Comparison of ENCODE assay signal across 21 cellular contexts in genomic region chr7:13749026-13749425, GRCh38.
DNase-seq lines count a peak whose midpoint lies in the region; ATAC-seq and TF ChIP-seq lines count a peak whose summit lies in the region.
"Had no signal": no experiment of that assay in that cellular context is flagged by ENCODE, and none has a peak within 500 bp of the region (broad histone marks: within the 10 kb centered on the region; RNA-seq: fewer than 3 reads in every experiment).

No MANE protein-coding gene starts in this region.

- no peak overlapping the region for H3K4me3 ChIP-seq in suprapubic skin

- no peaks in the 10 kb centered on the region for H3K9me3 ChIP-seq in suprapubic skin

- TF ChIP-seq POLR2A in suprapubic skin (IDR thresholded peaks at IDR 0.05), result no peak

- TF ChIP-seq CTCF in suprapubic skin (IDR thresholded peaks at IDR 0.05) (no peak), CD14-positive monocyte (IDR thresholded peaks at IDR 0.05) (no peak)

- H3K27ac Mint-ChIP-seq in CD14-positive monocyte, result no peak overlapping the region
- H3K27ac Mint-ChIP-seq: activated naive CD4-positive, alpha-beta T cell treated with anti-CD3 and anti-CD28 coated beads for 36 hours; activated T-cell treated with anti-CD3 and anti-CD28 coated beads, Interleukin-2, amount 50 U/mL, for 72 hours; CD4-positive, alpha-beta T cell had no signal

- H3K4me1 Mint-ChIP-seq in CD14-positive monocyte, result no peaks in the 10 kb centered on the region

- H3K4me3 Mint-ChIP-seq in CD14-positive monocyte, result no peak overlapping the region
- H3K4me3 Mint-ChIP-seq: activated naive CD4-positive, alpha-beta T cell treated with anti-CD3 and anti-CD28 coated beads for 36 hours; activated T-cell treated with anti-CD3 and anti-CD28 coated beads, Interleukin-2, amount 50 U/mL, for 72 hours; CD4-positive, alpha-beta T cell had no signal

- H3K4me1 ChIP-seq in suprapubic skin, result no peaks in the 10 kb centered on the region

- DNase-seq in NCI-H1417 (lab: John Stamatoyannopoulos, UW) (peak in 2 of 3 experiments; percentile 46 to 72), NCI-H1417 treated with DMSO at 0.1 percent for 48 hours (lab: John Stamatoyannopoulos, UW) (no peak), NCI-H748 treated with DMSO at 0.1 percent for 48 hours (lab: John Stamatoyannopoulos, UW) (peak; percentile 71), iPS DF 4.7 (ENCODE audit: extremely low read depth, low spot score) (peak; percentile 9), amniotic stem cell (lab: John Stamatoyannopoulos, UW) (no peak), suprapubic skin (ENCODE audit: low spot score in 2 of 2) (no peak), CD14-positive monocyte (ENCODE audit: low spot score) (no peak)
- DNase-seq: activated naive CD4-positive, alpha-beta T cell treated with anti-CD3 and anti-CD28 coated beads for 36 hours; activated T-cell treated with anti-CD3 and anti-CD28 coated beads, Interleukin-2, amount 50 U/mL, for 72 hours; CD4-positive, alpha-beta T cell; effector CD4-positive, alpha-beta T cell; Karpas-422; mesenchymal stem cell; NCI-H524 treated with DMSO at 0.1 percent for 48 hours; nucleus accumbens; stimulated activated CD4-positive, alpha-beta T cell treated with anti-CD3 and anti-CD28 coated beads, Interleukin-15, amount 100 ng/mL, for 24 hours; stimulated activated naive CD4-positive, alpha-beta T cell had no signal

- H3K36me3 Mint-ChIP-seq in CD14-positive monocyte, result no peaks in the 10 kb centered on the region

- TF ChIP-seq EP300 in suprapubic skin (IDR thresholded peaks at IDR 0.05), result no peak

- H3K36me3 ChIP-seq in suprapubic skin, result no peaks in the 10 kb centered on the region

- no peak for ATAC-seq in GM19395 (IDR thresholded peaks at IDR 0.05; ENCODE audit: unreplicated experiment)
- ATAC-seq: activated T-cell treated with anti-CD3 and anti-CD28 coated beads, Interleukin-2, amount 50 U/mL, for 72 hours; left lobe of liver had no signal

- H3K27me3 Mint-ChIP-seq in CD14-positive monocyte (ENCODE audit: low read depth in 3 of 3), result peaks cover 0 to 1% (median 0%) of the 10 kb centered on the region in 3 donors
- H3K27me3 Mint-ChIP-seq: CD4-positive, alpha-beta T cell had no signal

- intact Hi-C loops in CD14-positive monocyte (cut with micrococcal nuclease), result no loop called here

- H3K27ac ChIP-seq in suprapubic skin, result no peak overlapping the region
- H3K27ac ChIP-seq: 22Rv1, epithelial cell of prostate had no signal

- WGBS in suprapubic skin, result 41% methylated on average over 6 of the region's 6 CpGs

- no peaks in the 10 kb centered on the region for H3K27me3 ChIP-seq in suprapubic skin

- peaks cover 0 to 2% (median 0%) of the 10 kb centered on the region in 7 donors for H3K9me3 Mint-ChIP-seq in CD14-positive monocyte
- H3K9me3 Mint-ChIP-seq: activated naive CD4-positive, alpha-beta T cell treated with anti-CD3 and anti-CD28 coated beads for 36 hours; activated T-cell treated with anti-CD3 and anti-CD28 coated beads, Interleukin-2, amount 50 U/mL, for 72 hours; CD4-positive, alpha-beta T cell had no signal

Comparison
In these comparisons a context has a peak if more than half of its experiments do, and no peak if none do; other contexts are left out.
1. DNase-seq: peak in NCI-H1417 (2 of 3), NCI-H748 treated with DMSO at 0.1 percent for 48 hours (single experiment) and iPS DF 4.7 (single experiment); none in NCI-H1417 treated with DMSO at 0.1 percent for 48 hours (single experiment), amniotic stem cell (single experiment), suprapubic skin (0 of 2) and CD14-positive monocyte (single experiment).